Comparison of ENCODE assay signal across 22 cellular contexts in genomic region chr16:1055557-1055924, GRCh38. TPM values are rescaled to one million over a fixed set of nuclear protein-coding genes. Genes with fewer than 3 reads are reported as not detected.
"Had no signal": no experiment of that assay in that cellular context is flagged by ENCODE, and none has a peak within 500 bp of the region (broad histone marks: within the 10 kb centered on the region; RNA-seq: fewer than 3 reads in every experiment).

No MANE protein-coding gene starts in this region.

- H3K4me1 ChIP-seq: foreskin keratinocyte, gastrocnemius medialis had no signal

- H3K9me3 ChIP-seq: gastrocnemius medialis had no signal

- H3K4me3 ChIP-seq: coronary artery, dorsolateral prefrontal cortex, esophagus muscularis mucosa, gastrocnemius medialis, heart left ventricle had no signal

- H3K27ac ChIP-seq: brain microvascular endothelial cell, coronary artery, esophagus muscularis mucosa, foreskin keratinocyte, gastrocnemius medialis, heart left ventricle, VCaP had no signal

- H3K27me3 ChIP-seq: brain microvascular endothelial cell, foreskin keratinocyte had no signal

- DNase-seq: activated CD4-positive, alpha-beta T cell treated with anti-CD3 and anti-CD28 coated beads for 1 hour; activated effector memory CD4-positive, alpha-beta T cell treated with Interleukin-2 at 50 U/mL for 16 hours; amniotic stem cell; brain microvascular endothelial cell; effector memory CD4-positive, alpha-beta T cell; foreskin keratinocyte; T-helper 2 cell had no signal

- ATAC-seq: foreskin keratinocyte had no signal

- H3K36me3 ChIP-seq: brain microvascular endothelial cell, esophagus muscularis mucosa, gastrocnemius medialis, heart left ventricle had no signal

RNA-seq across cellular contexts. Expression of gene SSTR5, which starts 17.0 kb away (rescaled TPM):
- total RNA-seq: activated CD4-positive, alpha-beta memory T cell treated with anti-CD3 and anti-CD28 coated beads, Interleukin-2, amount 10 ng/mL, durations not matched to agents 7 days and 5 days; activated CD4-positive, alpha-beta T cell treated with anti-CD3 and anti-CD28 coated beads, Interleukin-2, amount 10 ng/mL, durations not matched to agents 7 days and 5 days; activated T-helper 17 cell treated with anti-CD3 and anti-CD28 coated beads, Interleukin-2, amount 50 U/mL, for 72 hours; astrocyte; bronchial epithelial cell; cerebellum; epithelial cell of proximal tubule; esophagus muscularis mucosa; foreskin keratinocyte had no signal
- polyA plus RNA-seq: foreskin keratinocyte had no signal

RNA-seq across cellular contexts. Expression of gene C1QTNF8, which starts 40.5 kb away (rescaled TPM):
- total RNA-seq: activated CD4-positive, alpha-beta memory T cell treated with anti-CD3 and anti-CD28 coated beads, Interleukin-2, amount 10 ng/mL, durations not matched to agents 7 days and 5 days; activated CD4-positive, alpha-beta T cell treated with anti-CD3 and anti-CD28 coated beads, Interleukin-2, amount 10 ng/mL, durations not matched to agents 7 days and 5 days; activated T-helper 17 cell treated with anti-CD3 and anti-CD28 coated beads, Interleukin-2, amount 50 U/mL, for 72 hours; astrocyte; bronchial epithelial cell; cardiac septum; cerebellum; epithelial cell of proximal tubule; esophagus muscularis mucosa; foreskin keratinocyte; gastrocnemius medialis; heart left ventricle had no signal
- polyA plus RNA-seq: adipose tissue, foreskin keratinocyte, heart left ventricle had no signal
